ENCODE assay signal across 8 cellular contexts in the genomic region with DNA sequence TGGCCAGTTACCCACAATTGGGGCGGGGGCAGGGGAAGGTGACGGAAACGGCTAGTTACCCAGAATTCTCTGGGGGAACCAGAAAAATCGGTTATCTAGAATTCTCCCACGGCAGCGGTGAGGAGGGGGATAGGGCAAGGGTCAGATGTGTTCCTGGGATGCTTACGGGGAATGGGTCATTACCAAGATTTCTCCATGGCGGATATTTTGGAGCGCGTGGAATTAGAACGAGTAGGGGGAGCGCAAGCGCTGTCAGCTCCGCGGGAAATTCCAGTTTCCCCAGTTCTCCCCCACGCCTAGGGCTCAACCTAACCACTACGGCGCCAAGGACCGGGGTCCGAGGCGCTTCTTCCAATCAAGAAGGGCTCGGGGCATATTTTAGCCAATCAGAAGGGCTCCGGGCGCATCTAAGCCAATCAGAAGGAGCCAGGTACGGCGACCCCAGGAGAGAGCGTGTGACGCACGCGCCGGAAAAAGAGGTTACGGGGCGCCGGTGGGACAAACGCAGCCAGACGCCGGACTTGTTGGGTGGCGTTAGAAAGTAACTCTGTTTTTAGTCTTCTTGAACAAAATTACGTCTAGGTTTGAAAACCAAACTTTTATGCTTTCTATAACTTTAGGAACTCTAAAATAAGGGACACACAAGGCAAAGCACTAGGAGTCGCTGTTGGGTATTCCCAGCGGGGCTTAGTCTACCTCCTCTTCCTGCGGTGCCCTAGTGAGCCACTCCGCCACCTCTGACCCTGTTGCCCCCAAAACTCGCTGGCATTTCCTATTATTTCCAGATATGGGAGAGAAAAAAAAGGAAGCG. TPM values are rescaled to one million over a fixed set of nuclear protein-coding genes. Genes with fewer than 3 reads are reported as not detected.
DNase-seq lines count a peak whose midpoint lies in the region; ATAC-seq and TF ChIP-seq lines count a peak whose summit lies in the region.

TSS of gene PAN2 (minus strand) at position 322 of the 811 bp plus-strand sequence. CDS start 906 bp downstream, outside the sequence.

- peak; percentile 91 for ATAC-seq in HG02884 (IDR thresholded peaks at IDR 0.05; ENCODE audit: unreplicated experiment)

- DNase-seq in GM13976 (ENCODE audit: low spot score) (peak; percentile 97), NCI-H146 treated with DMSO at 0.1 percent for 48 hours (lab: John Stamatoyannopoulos, UW; ENCODE audit: unreplicated experiment) (peak; percentile 97), amniotic epithelial cell (ENCODE audit: low read depth) (peak; percentile 98), left ventricle myocardium inferior (peak; percentile 96), progenitor cell of endocrine pancreas (ENCODE audit: low spot score, unreplicated experiment) (peak; percentile 79), ureter (ENCODE audit: low spot score) (peak; percentile 98)

- no peaks in the 10 kb centered on the region for H3K9me3 Mint-ChIP-seq in progenitor cell of endocrine pancreas (ENCODE audit: low read depth)

- H3K27me3 ChIP-seq in left ventricle myocardium inferior (ENCODE audit: low read depth): no peaks in the 10 kb centered on the region

- TF ChIP-seq CTCF in GM13976 (IDR thresholded peaks at IDR 0.05; ENCODE audit: borderline replicate concordance, control extremely low read depth, extremely low read depth, insufficient read depth, missing control alignments): peak; percentile 32
- TF ChIP-seq CTCF in left ventricle myocardium inferior (IDR thresholded peaks at IDR 0.05; ENCODE audit: borderline replicate concordance): peak; percentile 55
- peak; percentile 76 for TF ChIP-seq CTCF in progenitor cell of endocrine pancreas (IDR thresholded peaks at IDR 0.05; ENCODE audit: unreplicated experiment)

- H3K27me3 Mint-ChIP-seq in progenitor cell of endocrine pancreas: no peaks in the 10 kb centered on the region

- no peaks in the 10 kb centered on the region for H3K9me3 ChIP-seq in left ventricle myocardium inferior (replicated peaks)

- peak within 1 kb of the TSS; percentile 99 for H3K27ac Mint-ChIP-seq in progenitor cell of endocrine pancreas

- no peaks in the 10 kb centered on the region for H3K36me3 ChIP-seq in left ventricle myocardium inferior

- intact Hi-C loops in T-helper 1 cell treated with Interleukin-12 subunit alpha and Interleukin-12 subunit beta and Interleukin-4 antibody, amounts not matched to agents 30 ng/mL and 1 ng/mL, for 36 hours (cut with micrococcal nuclease): loop anchor here (1.0 kb wide), 11 partner anchors 18 to 411 kb away; partner anchors contain the start of genes CS, NABP2, SPRYD4 and STAT2
- intact Hi-C loops in left ventricle myocardium inferior (cut with micrococcal nuclease): no loop called here

- peaks cover 24% of the 10 kb centered on the region for H3K4me1 ChIP-seq in left ventricle myocardium inferior

- peak within 1 kb of the TSS; percentile 89 for H3K4me3 Mint-ChIP-seq in progenitor cell of endocrine pancreas (ENCODE audit: low read depth)

- peak within 1 kb of the TSS; percentile 86 for H3K4me3 ChIP-seq in left ventricle myocardium inferior

- H3K4me1 Mint-ChIP-seq in progenitor cell of endocrine pancreas (ENCODE audit: low read depth): peaks cover 9% of the 10 kb centered on the region

- peak within 1 kb of the TSS; percentile 98 for H3K27ac ChIP-seq in left ventricle myocardium inferior (replicated peaks)

- in situ Hi-C loops in GM13976 (cut with MboI; ENCODE audit: low sequenced_read_pairs, unreplicated experiment): no loop called here

- no peaks in the 10 kb centered on the region for H3K36me3 Mint-ChIP-seq in progenitor cell of endocrine pancreas (ENCODE audit: insufficient read depth)

RNA-seq across cellular contexts. Expression of gene PAN2, which starts in this region (rescaled TPM):
- total RNA-seq in T-helper 1 cell treated with Interleukin-12 subunit alpha and Interleukin-12 subunit beta and Interleukin-4 antibody, amounts not matched to agents 30 ng/mL and 1 ng/mL, for 36 hours: 32.7 and 44.2 TPM in 2 replicates
- total RNA-seq in left ventricle myocardium inferior: 49.5 TPM
- 69.3 and 73.1 TPM in 2 replicates for total RNA-seq in progenitor cell of endocrine pancreas
- 103 TPM for total RNA-seq in ureter

Comparison
In these comparisons a context has a peak if more than half of its experiments do, and no peak if none do; other contexts are left out.
1. Peak in every context shown above with its lines: DNase-seq, ATAC-seq, H3K4me3 ChIP-seq and H3K27ac ChIP-seq.